2 cellular contexts compared by ENCODE assay signal in genomic region chr1:229396607-229397189, GRCh38.
TF ChIP-seq lines count a peak whose summit lies in the region.

No MANE protein-coding gene starts in this region.

TF ChIP-seq in HEK293, 187 proteins besides CTCF, POLR2A, EP300 and RAD21 (continued from another document):
- TF ChIP-seq EGR2 (tag by site-specific recombination; IDR thresholded peaks at IDR 0.05; ENCODE audit: low read depth): peak; percentile 55

TF ChIP-seq in H1, 55 proteins besides CTCF, POLR2A, EP300 and RAD21:
- TF ChIP-seq RNF2 (IDR thresholded peaks at IDR 0.05; ENCODE audit: borderline replicate concordance, low read depth, low read length, missing control alignments, poor library complexity, severe bottlenecking) (no peak), TCF12 (IDR thresholded peaks at IDR 0.05; ENCODE audit: low read depth, low read length) (no peak), GABPA (IDR thresholded peaks at IDR 0.05; ENCODE audit: borderline replicate concordance, insufficient read depth, low read length) (no peak), EGR1 (IDR thresholded peaks at IDR 0.05; ENCODE audit: borderline replicate concordance, low read depth, low read length) (no peak), SIX5 (IDR thresholded peaks at IDR 0.05; ENCODE audit: low read depth, low read length) (no peak), ATF3 (IDR thresholded peaks at IDR 0.05; ENCODE audit: insufficient read depth, low read depth, low read length) (no peak), CEBPB (IDR thresholded peaks at IDR 0.05; ENCODE audit: low read depth, low read length) (no peak), RXRA (IDR thresholded peaks at IDR 0.05; ENCODE audit: insufficient read depth, low read depth, low read length) (no peak), CBX8 (IDR thresholded peaks at IDR 0.05; ENCODE audit: borderline replicate concordance, low read depth, low read length) (no peak), EZH2 (IDR thresholded peaks at IDR 0.05; ENCODE audit: low read depth, low read length, severe bottlenecking) (no peak)
